ENCODE assay signal across 20 cellular contexts in genomic region chr6:6001443-6001842, GRCh38. TPM values are rescaled to one million over a fixed set of nuclear protein-coding genes. Genes with fewer than 3 reads are reported as not detected.
DNase-seq lines count a peak whose midpoint lies in the region; ATAC-seq, FAIRE-seq and TF ChIP-seq lines count a peak whose summit lies in the region.
"Had no signal": no experiment of that assay in that cellular context is flagged by ENCODE, and none has a peak within 500 bp of the region (broad histone marks: within the 10 kb centered on the region; RNA-seq: fewer than 3 reads in every experiment).

No MANE protein-coding gene starts in this region.

- FAIRE-seq in H54 (lab: Jason Lieb, UNC) = no peak
- FAIRE-seq: pancreas, TTC549 had no signal

- H3K9me3 Mint-ChIP-seq in T-helper 2 cell treated with Interferon-gamma antibody and Interleukin-4, amounts not matched to agents 5 μg/mL and 100 μg/mL, for 36 hours = peaks cover 24% of the 10 kb centered on the region
- H3K9me3 Mint-ChIP-seq in glutamatergic neuron (ENCODE audit: unreplicated experiment) = peaks cover 60% of the 10 kb centered on the region
- H3K9me3 Mint-ChIP-seq in stimulated activated effector memory CD8-positive, alpha-beta T cell treated with anti-CD3 and anti-CD28 coated beads, Interleukin-12 subunit alpha, Interleukin-12 subunit beta, amount 100 ng/mL, for 72 hours = peaks cover 7% of the 10 kb centered on the region
- H3K9me3 Mint-ChIP-seq: mesothelial cell of epicardium had no signal

- no peak for TF ChIP-seq CTCF in glutamatergic neuron (IDR thresholded peaks at IDR 0.05; ENCODE audit: partially characterized antibody, unreplicated experiment)

- no peak for DNase-seq in T-helper 2 cell treated with Interferon-gamma antibody and Interleukin-4, amounts not matched to agents 5 μg/mL and 100 μg/mL, for 36 hours (ENCODE audit: low spot score)
- DNase-seq in T-helper 2 cell (no peak), T-helper 17 cell (no peak), glutamatergic neuron (no peak), GDM1 (lab: John Stamatoyannopoulos, UW) (no peak), cortex of kidney (lab: John Stamatoyannopoulos, UW) (no peak), H54 (ENCODE audit: insufficient read length, low spot score) (no peak)
- no peak for DNase-seq in stimulated activated effector memory CD8-positive, alpha-beta T cell treated with anti-CD3 and anti-CD28 coated beads, Interleukin-12 subunit alpha, Interleukin-12 subunit beta, amount 100 ng/mL, for 72 hours (ENCODE audit: low spot score in 2 of 2)
- DNase-seq: 8988T; activated gamma-delta T cell treated with Interleukin-2 at 50 U/mL for 16 hours; DND-41; NCI-H1092; NCI-H2171; PC-3; stimulated activated CD4-positive, alpha-beta T cell treated with anti-CD3 and anti-CD28 coated beads, Interleukin-4, amount 100 ng/mL, for 1 hour; trophoblast cell had no signal

- ATAC-seq in T-helper 17 cell = no peak
- ATAC-seq in stimulated activated effector memory CD8-positive, alpha-beta T cell treated with anti-CD3 and anti-CD28 coated beads, Interleukin-12 subunit alpha, Interleukin-12 subunit beta, amount 100 ng/mL, for 72 hours = no peak
- ATAC-seq: pancreas, PC-3 had no signal

- peak overlapping the region; percentile 1 for H3K4me3 Mint-ChIP-seq in T-helper 2 cell treated with Interferon-gamma antibody and Interleukin-4, amounts not matched to agents 5 μg/mL and 100 μg/mL, for 36 hours
- H3K4me3 Mint-ChIP-seq in T-helper 17 cell = peak overlapping the region; percentile 67
- H3K4me3 Mint-ChIP-seq in glutamatergic neuron (ENCODE audit: unreplicated experiment) = peak overlapping the region; percentile 97
- H3K4me3 Mint-ChIP-seq in stimulated activated effector memory CD8-positive, alpha-beta T cell treated with anti-CD3 and anti-CD28 coated beads, Interleukin-12 subunit alpha, Interleukin-12 subunit beta, amount 100 ng/mL, for 72 hours = peak overlapping the region; percentile 76
- H3K4me3 Mint-ChIP-seq: mesothelial cell of epicardium had no signal

- TF ChIP-seq POLR2A in H54 (IDR thresholded peaks at IDR 0.05; ENCODE audit: low read depth, low read length) = no peak

- H3K9me3 ChIP-seq in T-helper 17 cell (ENCODE audit: control insufficient read depth, low read length, poor library complexity, severe bottlenecking) = peaks cover 24% of the 10 kb centered on the region
- H3K9me3 ChIP-seq: pancreas had no signal

- H3K36me3 Mint-ChIP-seq in T-helper 2 cell treated with Interferon-gamma antibody and Interleukin-4, amounts not matched to agents 5 μg/mL and 100 μg/mL, for 36 hours (ENCODE audit: low read depth) = peaks cover 18% of the 10 kb centered on the region
- peaks cover 12% of the 10 kb centered on the region for H3K36me3 Mint-ChIP-seq in T-helper 17 cell (ENCODE audit: low read depth)
- H3K36me3 Mint-ChIP-seq in glutamatergic neuron (ENCODE audit: unreplicated experiment) = peaks cover 9% of the 10 kb centered on the region
- H3K36me3 Mint-ChIP-seq in stimulated activated effector memory CD8-positive, alpha-beta T cell treated with anti-CD3 and anti-CD28 coated beads, Interleukin-12 subunit alpha, Interleukin-12 subunit beta, amount 100 ng/mL, for 72 hours = peaks cover 41% of the 10 kb centered on the region

- H3K27ac Mint-ChIP-seq in T-helper 2 cell treated with Interferon-gamma antibody and Interleukin-4, amounts not matched to agents 5 μg/mL and 100 μg/mL, for 36 hours = peak overlapping the region; percentile 19
- peak overlapping the region; percentile 83 for H3K27ac Mint-ChIP-seq in T-helper 17 cell
- peak overlapping the region; percentile 78 for H3K27ac Mint-ChIP-seq in glutamatergic neuron (ENCODE audit: unreplicated experiment)
- no peak overlapping the region for H3K27ac Mint-ChIP-seq in stimulated activated effector memory CD8-positive, alpha-beta T cell treated with anti-CD3 and anti-CD28 coated beads, Interleukin-12 subunit alpha, Interleukin-12 subunit beta, amount 100 ng/mL, for 72 hours
- H3K27ac Mint-ChIP-seq: mesothelial cell of epicardium had no signal

- H3K4me1 Mint-ChIP-seq in T-helper 2 cell treated with Interferon-gamma antibody and Interleukin-4, amounts not matched to agents 5 μg/mL and 100 μg/mL, for 36 hours (ENCODE audit: low read depth) = peaks cover 39% of the 10 kb centered on the region
- H3K4me1 Mint-ChIP-seq in T-helper 17 cell (peaks cover 41% of the 10 kb centered on the region), glutamatergic neuron (ENCODE audit: low read depth, unreplicated experiment) (peaks cover 23% of the 10 kb centered on the region)
- peaks cover 74% of the 10 kb centered on the region for H3K4me1 Mint-ChIP-seq in stimulated activated effector memory CD8-positive, alpha-beta T cell treated with anti-CD3 and anti-CD28 coated beads, Interleukin-12 subunit alpha, Interleukin-12 subunit beta, amount 100 ng/mL, for 72 hours

- peaks cover 93% of the 10 kb centered on the region for H3K27me3 Mint-ChIP-seq in T-helper 2 cell treated with Interferon-gamma antibody and Interleukin-4, amounts not matched to agents 5 μg/mL and 100 μg/mL, for 36 hours (ENCODE audit: low read depth)
- peaks cover 87% of the 10 kb centered on the region for H3K27me3 Mint-ChIP-seq in T-helper 17 cell
- H3K27me3 Mint-ChIP-seq in glutamatergic neuron (ENCODE audit: unreplicated experiment) = peaks cover 48% of the 10 kb centered on the region

RNA-seq across cellular contexts. Expression of gene NRN1, which starts 5.3 kb away (rescaled TPM):
- total RNA-seq in T-helper 17 cell (under 1 TPM in 1 of 2 donors, not detected in 1; 0.31 TPM), glutamatergic neuron (ENCODE audit: unreplicated experiment) (48.5 TPM)
- total RNA-seq: fibroblast of lung, mesothelial cell of epicardium, PC-3 had no signal

Comparison
In these comparisons a context has a peak if more than half of its experiments do, and no peak if none do; other contexts are left out.
1. H3K4me3 Mint-ChIP-seq: peak in every context shown above with its lines; median percentile 97 in glutamatergic neuron; 76 in stimulated activated effector memory CD8-positive, alpha-beta T cell treated with anti-CD3 and anti-CD28 coated beads, Interleukin-12 subunit alpha, Interleukin-12 subunit beta, amount 100 ng/mL, for 72 hours; 67 in T-helper 17 cell; 1 in T-helper 2 cell treated with Interferon-gamma antibody and Interleukin-4, amounts not matched to agents 5 μg/mL and 100 μg/mL, for 36 hours.
2. RNA of gene NRN1, which starts 5.3 kb away (total RNA-seq): 48.5 TPM in glutamatergic neuron (single experiment); 0.31 TPM in T-helper 17 cell; every median in the first group is over 10 times any median in the second.